13 cellular contexts compared by ENCODE assay signal in the genomic region with DNA sequence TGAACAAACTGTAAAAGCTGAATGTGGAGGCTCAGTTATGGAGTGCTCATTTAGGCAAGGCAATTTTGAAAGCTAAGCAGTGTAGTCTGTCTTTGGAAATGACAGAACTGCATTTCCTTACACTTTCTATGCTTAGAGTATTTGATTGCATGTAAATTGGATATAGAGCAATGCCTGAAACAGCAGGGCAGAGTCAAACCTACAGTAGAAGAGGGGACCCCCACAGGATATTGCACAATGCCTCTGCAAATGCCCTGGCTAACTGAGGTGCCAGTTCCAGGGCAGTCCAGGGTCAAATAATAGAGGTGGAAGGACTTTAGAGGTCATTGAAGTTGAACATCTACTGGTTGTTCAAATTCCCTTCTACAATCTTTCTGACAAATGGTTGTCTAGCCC. TPM values are rescaled to one million over a fixed set of nuclear protein-coding genes. Genes with fewer than 3 reads are reported as not detected.
A peak's percentile ranks its signal among the peaks of the same experiment; 100 is the strongest.
DNase-seq lines count a peak whose midpoint lies in the region; ATAC-seq and TF ChIP-seq lines count a peak whose summit lies in the region.
"Had no signal": no experiment of that assay in that cellular context is flagged by ENCODE, and none has a peak within 500 bp of the region (broad histone marks: within the 10 kb centered on the region; RNA-seq: fewer than 3 reads in every experiment).

No MANE protein-coding gene starts in this region.

- no peaks in the 10 kb centered on the region for H3K36me3 Mint-ChIP-seq in WTC11
- H3K36me3 Mint-ChIP-seq in endodermal cell (ENCODE audit: low read depth): no peaks in the 10 kb centered on the region
- H3K36me3 Mint-ChIP-seq in nephron progenitor cell (ENCODE audit: low read depth): no peaks in the 10 kb centered on the region
- H3K36me3 Mint-ChIP-seq in type B pancreatic cell: peaks cover 3% of the 10 kb centered on the region
- no peaks in the 10 kb centered on the region for H3K36me3 Mint-ChIP-seq in activated T-helper 2 cell treated with anti-CD3 and anti-CD28 coated beads, Interferon-gamma antibody, Interleukin-2, Interleukin-4, amounts not matched to agents 10 μg/mL and 5 μg/mL and 100 μg/mL, durations not matched to agents 14 hours and 24 hours and 36 hours (ENCODE audit: low read depth)
- H3K36me3 Mint-ChIP-seq: CD4-positive, alpha-beta memory T cell had no signal

- H3K4me3 ChIP-seq in endodermal cell (ENCODE audit: low read length): no peak overlapping the region
- H3K4me3 ChIP-seq in right cardiac atrium (ENCODE audit: low read length): no peak overlapping the region

- peak overlapping the region; percentile 87 for H3K4me3 Mint-ChIP-seq in WTC11
- peak overlapping the region; percentile 84 for H3K4me3 Mint-ChIP-seq in endodermal cell
- peak overlapping the region; percentile 94 for H3K4me3 Mint-ChIP-seq in nephron progenitor cell
- H3K4me3 Mint-ChIP-seq in type B pancreatic cell: peak overlapping the region; percentile 97
- H3K4me3 Mint-ChIP-seq in activated T-helper 2 cell treated with anti-CD3 and anti-CD28 coated beads, Interferon-gamma antibody, Interleukin-2, Interleukin-4, amounts not matched to agents 10 μg/mL and 5 μg/mL and 100 μg/mL, durations not matched to agents 14 hours and 24 hours and 36 hours (ENCODE audit: low read depth): no peak overlapping the region

- TF ChIP-seq CTCF in WTC11 (IDR thresholded peaks at IDR 0.05): no peak
- no peak for TF ChIP-seq CTCF in endodermal cell (conservative IDR thresholded peaks at IDR 0.05)
- TF ChIP-seq CTCF in nephron progenitor cell (IDR thresholded peaks at IDR 0.05): no peak
- no peak for TF ChIP-seq CTCF in type B pancreatic cell (conservative IDR thresholded peaks at IDR 0.05)

- H3K4me1 ChIP-seq in endodermal cell (ENCODE audit: control insufficient read depth, insufficient read depth, low read length): no peaks in the 10 kb centered on the region
- H3K4me1 ChIP-seq in right cardiac atrium (ENCODE audit: control insufficient read depth, insufficient read depth, low read length): no peaks in the 10 kb centered on the region

- peaks cover 40% of the 10 kb centered on the region for H3K27me3 Mint-ChIP-seq in WTC11 (ENCODE audit: low read depth)
- peaks cover 65% of the 10 kb centered on the region for H3K27me3 Mint-ChIP-seq in endodermal cell (ENCODE audit: insufficient read depth)
- H3K27me3 Mint-ChIP-seq in nephron progenitor cell (ENCODE audit: low read depth, poor library complexity): peaks cover 22% of the 10 kb centered on the region
- peaks cover 66% of the 10 kb centered on the region for H3K27me3 Mint-ChIP-seq in type B pancreatic cell
- peaks cover 66% of the 10 kb centered on the region for H3K27me3 Mint-ChIP-seq in activated T-helper 2 cell treated with anti-CD3 and anti-CD28 coated beads, Interferon-gamma antibody, Interleukin-2, Interleukin-4, amounts not matched to agents 10 μg/mL and 5 μg/mL and 100 μg/mL, durations not matched to agents 14 hours and 24 hours and 36 hours (ENCODE audit: low read depth)

- H3K9me3 Mint-ChIP-seq in WTC11 (no peaks in the 10 kb centered on the region), endodermal cell (no peaks in the 10 kb centered on the region), nephron progenitor cell (no peaks in the 10 kb centered on the region), type B pancreatic cell (no peaks in the 10 kb centered on the region)
- H3K9me3 Mint-ChIP-seq in activated T-helper 2 cell treated with anti-CD3 and anti-CD28 coated beads, Interferon-gamma antibody, Interleukin-2, Interleukin-4, amounts not matched to agents 10 μg/mL and 5 μg/mL and 100 μg/mL, durations not matched to agents 14 hours and 24 hours and 36 hours: no peaks in the 10 kb centered on the region

- POLR2A ChIA-PET in WTC11 (lab: Charles Lee): interaction anchor here (0.6 kb wide), 1 partner anchor 189 kb away, joined by 3 read pairs; no protein-coding TSS in a partner anchor

- ATAC-seq in WTC11: no peak
- no peak for ATAC-seq in right cardiac atrium

- no peak overlapping the region for H3K9ac ChIP-seq in endodermal cell (ENCODE audit: extremely low read depth, low read length, poor library complexity, severe bottlenecking)

- CTCF ChIA-PET in WTC11 (lab: Charles Lee): interaction anchor here (1.2 to 1.9 kb wide), 2 partner anchors 62 to 74 kb away, joined by 3 to 5 read pairs; no protein-coding TSS in a partner anchor

- intact Hi-C loops in right cardiac atrium (cut with DNase I): no loop called here
- intact Hi-C loops in activated T-helper 2 cell treated with anti-CD3 and anti-CD28 coated beads, Interferon-gamma antibody, Interleukin-2, Interleukin-4, amounts not matched to agents 10 μg/mL and 5 μg/mL and 100 μg/mL, durations not matched to agents 14 hours and 24 hours and 36 hours (cut with micrococcal nuclease): no loop called here

- peaks cover 43% of the 10 kb centered on the region for H3K4me1 Mint-ChIP-seq in WTC11
- H3K4me1 Mint-ChIP-seq in endodermal cell: peaks cover 6% of the 10 kb centered on the region
- H3K4me1 Mint-ChIP-seq in nephron progenitor cell: peaks cover 30% of the 10 kb centered on the region
- H3K4me1 Mint-ChIP-seq in type B pancreatic cell (ENCODE audit: unreplicated experiment): peaks cover 19% of the 10 kb centered on the region
- peaks cover 6% of the 10 kb centered on the region for H3K4me1 Mint-ChIP-seq in activated T-helper 2 cell treated with anti-CD3 and anti-CD28 coated beads, Interferon-gamma antibody, Interleukin-2, Interleukin-4, amounts not matched to agents 10 μg/mL and 5 μg/mL and 100 μg/mL, durations not matched to agents 14 hours and 24 hours and 36 hours (ENCODE audit: low read depth)

- DNase-seq in WTC11 (ENCODE audit: low spot score) (no peak), endodermal cell (no peak), nephron progenitor cell (no peak), type B pancreatic cell (ENCODE audit: extremely low spot score, unreplicated experiment) (no peak), Ammon's horn (ENCODE audit: low spot score) (no peak), right cardiac atrium (no peak)
- DNase-seq in activated T-helper 2 cell treated with anti-CD3 and anti-CD28 coated beads, Interferon-gamma antibody, Interleukin-2, Interleukin-4, amounts not matched to agents 10 μg/mL and 5 μg/mL and 100 μg/mL, durations not matched to agents 14 hours and 24 hours and 36 hours (ENCODE audit: low spot score): no peak
- DNase-seq: ACHN; CD4-positive, alpha-beta memory T cell; NCI-H1048; NCI-H1436 treated with DMSO at 0.1 percent for 48 hours; NCI-H2081; NCI-H510A treated with DMSO at 0.1 percent for 48 hours had no signal

- H3K27me3 ChIP-seq in endodermal cell (ENCODE audit: control insufficient read depth, insufficient read depth, low read length, poor library complexity, severe bottlenecking) (peaks cover 50% of the 10 kb centered on the region), right cardiac atrium (ENCODE audit: control insufficient read depth, insufficient read depth) (no peaks in the 10 kb centered on the region)

- H3K9me3 ChIP-seq in endodermal cell (ENCODE audit: control insufficient read depth, low read length) (no peaks in the 10 kb centered on the region), right cardiac atrium (ENCODE audit: control insufficient read depth, low read length) (no peaks in the 10 kb centered on the region)

- H3K27ac Mint-ChIP-seq in WTC11 (no peak overlapping the region), endodermal cell (no peak overlapping the region), nephron progenitor cell (no peak overlapping the region), type B pancreatic cell (no peak overlapping the region)
- no peak overlapping the region for H3K27ac Mint-ChIP-seq in activated T-helper 2 cell treated with anti-CD3 and anti-CD28 coated beads, Interferon-gamma antibody, Interleukin-2, Interleukin-4, amounts not matched to agents 10 μg/mL and 5 μg/mL and 100 μg/mL, durations not matched to agents 14 hours and 24 hours and 36 hours
- H3K27ac Mint-ChIP-seq: CD4-positive, alpha-beta memory T cell had no signal

- H3K27ac ChIP-seq in endodermal cell (ENCODE audit: low read depth, low read length) (no peak overlapping the region), right cardiac atrium (ENCODE audit: low read length) (no peak overlapping the region)

- H3K36me3 ChIP-seq in endodermal cell (ENCODE audit: control insufficient read depth, insufficient read depth, low read length): no peaks in the 10 kb centered on the region

TF ChIP-seq in WTC11, 78 proteins besides CTCF, POLR2A, EP300 and RAD21 (continues in another document):
- TF ChIP-seq IRF2 (CRISPR knock-in tag; IDR thresholded peaks at IDR 0.05; ENCODE audit: borderline replicate concordance, low read depth) (no peak), PREB (CRISPR knock-in tag; IDR thresholded peaks at IDR 0.05; ENCODE audit: borderline replicate concordance) (no peak), ZNF423 (CRISPR knock-in tag; IDR thresholded peaks at IDR 0.05) (no peak), ZNF232 (CRISPR knock-in tag; IDR thresholded peaks at IDR 0.05) (no peak), ELF4 (CRISPR knock-in tag; IDR thresholded peaks at IDR 0.05; ENCODE audit: low read depth) (no peak), ZNF263 (CRISPR knock-in tag; IDR thresholded peaks at IDR 0.05; ENCODE audit: low read depth) (no peak), EMX1 (CRISPR knock-in tag; IDR thresholded peaks at IDR 0.05) (no peak), ZNF416 (CRISPR knock-in tag; IDR thresholded peaks at IDR 0.05) (no peak)
- TF ChIP-seq, protein P1, sequence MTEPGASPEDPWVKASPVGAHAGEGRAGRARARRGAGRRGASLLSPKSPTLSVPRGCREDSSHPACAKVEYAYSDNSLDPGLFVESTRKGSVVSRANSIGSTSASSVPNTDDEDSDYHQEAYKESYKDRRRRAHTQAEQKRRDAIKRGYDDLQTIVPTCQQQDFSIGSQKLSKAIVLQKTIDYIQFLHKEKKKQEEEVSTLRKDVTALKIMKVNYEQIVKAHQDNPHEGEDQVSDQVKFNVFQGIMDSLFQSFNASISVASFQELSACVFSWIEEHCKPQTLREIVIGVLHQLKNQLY (CRISPR knock-in tag; IDR thresholded peaks at IDR 0.05): no peak

RNA-seq across cellular contexts. Expression of gene TMEM178A, which starts 2.2 kb away (rescaled TPM):
- total RNA-seq in WTC11 (2021) (13.6 to 14.5 TPM (median 14.1 TPM) in 3 replicates), endodermal cell (1 to 10 TPM; 5.5 to 7.4 TPM), type B pancreatic cell (ENCODE audit: low replicate concordance) (3.1 and 9.3 TPM in 2 replicates), right cardiac atrium (1 to 10 TPM; 2.1 to 6.0 (median 3.9) TPM)
- 24.1 TPM for polyA plus RNA-seq in endodermal cell (2013, experiment 1 of 2)
- polyA plus RNA-seq in endodermal cell (2013, experiment 2 of 2): 22.6 TPM
- polyA plus RNA-seq in right cardiac atrium: 5.7 TPM
- total RNA-seq in activated T-helper 2 cell treated with anti-CD3 and anti-CD28 coated beads, Interferon-gamma antibody, Interleukin-2, Interleukin-4, amounts not matched to agents 10 μg/mL and 5 μg/mL and 100 μg/mL, durations not matched to agents 14 hours and 24 hours and 36 hours: 0.23 and 0.32 TPM in 2 replicates
- total RNA-seq: CD4-positive, alpha-beta memory T cell had no signal
- polyA plus RNA-seq: CD4-positive, alpha-beta memory T cell had no signal
